In genomic region chr20:25574411-25574810, GRCh38 we compare ENCODE assay signal across 10 cellular contexts.
DNase-seq lines count a peak whose midpoint lies in the region; ATAC-seq, FAIRE-seq and TF ChIP-seq lines count a peak whose summit lies in the region.
"Had no signal": no experiment of that assay in that cellular context is flagged by ENCODE, and none has a peak within 500 bp of the region (broad histone marks: within the 10 kb centered on the region; RNA-seq: fewer than 3 reads in every experiment).

No MANE protein-coding gene starts in this region.

- H3K4me3 ChIP-seq in epithelial cell of esophagus (ENCODE audit: low read length) (no peak overlapping the region), retinal pigment epithelial cell (ENCODE audit: low read length) (no peak overlapping the region)
- H3K4me3 ChIP-seq: upper lobe of left lung had no signal

- peak; percentile 15 for TF ChIP-seq CTCF in epithelial cell of esophagus (IDR thresholded peaks at IDR 0.05; ENCODE audit: insufficient read depth, low read depth, low read length, missing control alignments)
- TF ChIP-seq CTCF in retinal pigment epithelial cell (conservative IDR thresholded peaks at IDR 0.05; ENCODE audit: low read depth, low read length) = peak; percentile 40

- TF ChIP-seq POLR2A in H54 (IDR thresholded peaks at IDR 0.05; ENCODE audit: low read depth, low read length) = no peak

- no peak for FAIRE-seq in H54 (lab: Jason Lieb, UNC)

- DNase-seq in SKM-1 (lab: John Stamatoyannopoulos, UW; ENCODE audit: unreplicated experiment) (peak; percentile 8), SKM-1 treated with dmso at 0.1 percent for 144 hours (lab: John Stamatoyannopoulos, UW; ENCODE audit: unreplicated experiment) (no peak), NOMO-1 treated with DMSO at 0.1 percent for 48 hours (lab: John Stamatoyannopoulos, UW; ENCODE audit: unreplicated experiment) (peak; percentile 49), epithelial cell of esophagus (ENCODE audit: low read depth) (peak; percentile 10), retinal pigment epithelial cell (ENCODE audit: low read depth) (no peak), H54 (ENCODE audit: insufficient read length, low spot score) (no peak), DMS153 (lab: John Stamatoyannopoulos, UW) (no peak)
- DNase-seq: NCI-H1417 treated with DMSO at 0.1 percent for 48 hours, upper lobe of left lung had no signal

- no peak for ATAC-seq in HG03095 (IDR thresholded peaks at IDR 0.05; ENCODE audit: unreplicated experiment)

Comparison
In these comparisons a context has a peak if more than half of its experiments do, and no peak if none do; other contexts are left out.
1. DNase-seq: peak in SKM-1 (single experiment), NOMO-1 treated with DMSO at 0.1 percent for 48 hours (single experiment) and epithelial cell of esophagus (single experiment); none in SKM-1 treated with dmso at 0.1 percent for 144 hours (single experiment), retinal pigment epithelial cell (single experiment), H54 (single experiment) and DMS153 (single experiment).